ENCODE assay signal across 17 cellular contexts in genomic region chr7:25075459-25075858, GRCh38. TPM values are rescaled to one million over a fixed set of nuclear protein-coding genes. Genes with fewer than 3 reads are reported as not detected.
DNase-seq lines count a peak whose midpoint lies in the region; ATAC-seq and TF ChIP-seq lines count a peak whose summit lies in the region.
"Had no signal": no experiment of that assay in that cellular context is flagged by ENCODE, and none has a peak within 500 bp of the region (broad histone marks: within the 10 kb centered on the region; RNA-seq: fewer than 3 reads in every experiment).

No MANE protein-coding gene starts in this region.

- H3K36me3 Mint-ChIP-seq in stimulated activated naive B cell treated with anti-CD40 and anti-IgM and Interleukin-4, amounts not matched to agents 10 μg/mL and 1 μg/mL and 100 μg/mL, for 72 hours = peaks cover 0 to 4% of the 10 kb centered on the region in 2 donors
- H3K36me3 Mint-ChIP-seq: CD8-positive, alpha-beta memory T cell had no signal

- peak; percentile 68 for DNase-seq in activated effector memory CD4-positive, alpha-beta T cell treated with anti-CD3 and anti-CD28 coated beads, Interleukin-2, amount 50 U/mL, for 16 hours
- no peak for DNase-seq in activated effector memory CD4-positive, alpha-beta T cell treated with Interleukin-2 at 50 U/mL for 16 hours
- peak; percentile 33 for DNase-seq in RPMI7951 (ENCODE audit: low read depth)
- peak; percentile 39 for DNase-seq in epithelial cell of esophagus (ENCODE audit: low read depth)
- DNase-seq in stimulated activated naive B cell treated with anti-CD40 and anti-IgM and Interleukin-4, amounts not matched to agents 10 μg/mL and 1 μg/mL and 100 μg/mL, for 72 hours = no peak
- DNase-seq in DMS79 (lab: John Stamatoyannopoulos, UW) = no peak
- no peak for DNase-seq in activated gamma-delta T cell treated with Interleukin-2 at 50 U/mL for 16 hours
- no peak for DNase-seq in NCI-H2081 (lab: John Stamatoyannopoulos, UW)
- DNase-seq: amygdala; CD8-positive, alpha-beta memory T cell; EL; foreskin fibroblast; left ventricle myocardium superior; NCI-H1930; NCI-H524 treated with DMSO at 0.1 percent for 48 hours; ovary; PC-9 had no signal

- H3K4me3 Mint-ChIP-seq in stimulated activated naive B cell treated with anti-CD40 and anti-IgM and Interleukin-4, amounts not matched to agents 10 μg/mL and 1 μg/mL and 100 μg/mL, for 72 hours = no peak overlapping the region
- H3K4me3 Mint-ChIP-seq: CD8-positive, alpha-beta memory T cell had no signal

- no peak overlapping the region for H3K4me3 ChIP-seq in epithelial cell of esophagus (ENCODE audit: low read length)
- H3K4me3 ChIP-seq: ovary, PC-9 had no signal

- ATAC-seq in stimulated activated naive B cell treated with anti-CD40 and anti-IgM and Interleukin-4, amounts not matched to agents 10 μg/mL and 1 μg/mL and 100 μg/mL, for 72 hours (replicated peaks) = peak; percentile 27 to 44
- ATAC-seq: left ventricle myocardium superior had no signal

- no peak overlapping the region for H3K27ac Mint-ChIP-seq in stimulated activated naive B cell treated with anti-CD40 and anti-IgM and Interleukin-4, amounts not matched to agents 10 μg/mL and 1 μg/mL and 100 μg/mL, for 72 hours
- H3K27ac Mint-ChIP-seq: CD8-positive, alpha-beta memory T cell had no signal

- TF ChIP-seq CTCF in epithelial cell of esophagus (IDR thresholded peaks at IDR 0.05; ENCODE audit: insufficient read depth, low read depth, low read length, missing control alignments) = no peak

- H3K4me1 Mint-ChIP-seq in stimulated activated naive B cell treated with anti-CD40 and anti-IgM and Interleukin-4, amounts not matched to agents 10 μg/mL and 1 μg/mL and 100 μg/mL, for 72 hours = peaks cover 9 to 17% of the 10 kb centered on the region in 2 donors
- H3K4me1 Mint-ChIP-seq: CD8-positive, alpha-beta memory T cell had no signal

- peaks cover 0 to 4% of the 10 kb centered on the region in 2 donors for H3K9me3 Mint-ChIP-seq in stimulated activated naive B cell treated with anti-CD40 and anti-IgM and Interleukin-4, amounts not matched to agents 10 μg/mL and 1 μg/mL and 100 μg/mL, for 72 hours
- H3K9me3 Mint-ChIP-seq: CD8-positive, alpha-beta memory T cell had no signal

- peaks cover 0 to 4% of the 10 kb centered on the region in 2 donors for H3K27me3 Mint-ChIP-seq in stimulated activated naive B cell treated with anti-CD40 and anti-IgM and Interleukin-4, amounts not matched to agents 10 μg/mL and 1 μg/mL and 100 μg/mL, for 72 hours

RNA-seq across cellular contexts. Expression of gene CYCS, which starts 49.6 kb away (rescaled TPM):
- 148 and 195 TPM in 2 replicates for total RNA-seq in RPMI7951 (2014; rRNA removed; shearing (Covaris generic))

Comparison
In these comparisons a context has a peak if more than half of its experiments do, and no peak if none do; other contexts are left out.
1. DNase-seq: peak in activated effector memory CD4-positive, alpha-beta T cell treated with anti-CD3 and anti-CD28 coated beads, Interleukin-2, amount 50 U/mL, for 16 hours (single experiment), RPMI7951 (single experiment) and epithelial cell of esophagus (single experiment); none in activated effector memory CD4-positive, alpha-beta T cell treated with Interleukin-2 at 50 U/mL for 16 hours (single experiment), stimulated activated naive B cell treated with anti-CD40 and anti-IgM and Interleukin-4, amounts not matched to agents 10 μg/mL and 1 μg/mL and 100 μg/mL, for 72 hours (single experiment), DMS79 (single experiment), activated gamma-delta T cell treated with Interleukin-2 at 50 U/mL for 16 hours (single experiment) and NCI-H2081 (0 of 2).